ENCODE assay signal across 15 cellular contexts in the genomic region with DNA sequence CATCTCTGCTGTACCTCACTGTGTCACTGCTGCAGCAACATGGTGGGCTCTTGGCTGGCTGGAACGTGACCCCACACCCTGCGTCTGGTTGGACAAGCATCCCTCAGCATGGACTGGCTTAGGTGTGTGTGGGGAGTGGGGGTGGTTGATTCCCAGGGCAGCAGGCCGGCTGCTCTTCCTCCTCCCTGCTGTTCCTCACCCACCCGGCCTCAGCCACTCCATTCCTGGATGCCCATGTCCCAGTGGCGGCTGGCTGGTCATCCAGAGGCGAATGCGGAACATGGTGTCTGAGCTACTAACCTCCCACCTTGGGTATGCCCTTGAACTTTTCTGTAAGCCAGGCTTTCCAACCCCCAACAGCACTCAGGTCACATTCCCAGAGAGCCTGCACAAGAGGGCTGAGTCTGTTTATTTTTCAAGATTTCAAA.
DNase-seq lines count a peak whose midpoint lies in the region; ATAC-seq and TF ChIP-seq lines count a peak whose summit lies in the region.
"Had no signal": no experiment of that assay in that cellular context is flagged by ENCODE, and none has a peak within 500 bp of the region (broad histone marks: within the 10 kb centered on the region; RNA-seq: fewer than 3 reads in every experiment).

No MANE protein-coding gene starts in this region.

- DNase-seq in activated CD8-positive, alpha-beta memory T cell treated with anti-CD3 and anti-CD28 coated beads, Interleukin-2, amount 10 ng/mL, durations not matched to agents 7 days and 5 days = no peak
- no peak for DNase-seq in activated CD8-positive, alpha-beta memory T cell treated with anti-CD3 and anti-CD28 coated beads, Interleukin-2, amount 50 U/mL, for 4 hours
- DNase-seq in endothelial cell (ENCODE audit: low spot score) (no peak), naive B cell (no peak), tibial artery (no peak), 8988T (no peak)
- DNase-seq: activated T-cell treated with anti-CD3 and anti-CD28 coated beads, Interleukin-2, amount 50 U/mL, for 4 hours; aorta; stimulated activated naive CD8-positive, alpha-beta T cell treated with anti-CD3 and anti-CD28 coated beads, Interleukin-15, Interleukin-2, amounts not matched to agents 100 U/mL and 50 U/mL, for 24 hours had no signal

- peak overlapping the region; percentile 56 to 61 for H3K27ac ChIP-seq in tibial artery

- H3K4me1 Mint-ChIP-seq in activated CD8-positive, alpha-beta memory T cell treated with anti-CD3 and anti-CD28 coated beads, Interleukin-2, amount 10 ng/mL, durations not matched to agents 7 days and 5 days = peaks cover 84% of the 10 kb centered on the region
- H3K4me1 Mint-ChIP-seq in endothelial cell (ENCODE audit: unreplicated experiment) = peaks cover 71% of the 10 kb centered on the region
- peaks cover 81 to 93% (median 87%) of the 10 kb centered on the region in 3 donors for H3K4me1 Mint-ChIP-seq in naive B cell

- intact Hi-C loops in tibial artery (cut with DNase I; ENCODE audit: low total_unique reads) = loop anchor here (10.0 kb wide), 1 partner anchor 126 kb away; no protein-coding TSS in a partner anchor

- TF ChIP-seq CTCF in endothelial cell (IDR thresholded peaks at IDR 0.05; ENCODE audit: unreplicated experiment) (no peak), tibial artery (IDR thresholded peaks at IDR 0.05) (no peak)

- H3K27ac Mint-ChIP-seq in activated CD8-positive, alpha-beta memory T cell treated with anti-CD3 and anti-CD28 coated beads, Interleukin-2, amount 10 ng/mL, durations not matched to agents 7 days and 5 days = peak overlapping the region; percentile 22
- H3K27ac Mint-ChIP-seq in endothelial cell (ENCODE audit: unreplicated experiment) = peak overlapping the region; percentile 76
- peak overlapping the region; percentile 32 to 96 (median 90) for H3K27ac Mint-ChIP-seq in naive B cell
- H3K27ac Mint-ChIP-seq: dendritic cell treated with granulocyte-macrophage colony-stimulating factor and Interleukin-4, amounts not matched to agents 40 ng/mL and 50 ng/mL, for 4 days had no signal

- H3K27me3 ChIP-seq in tibial artery = no peaks in the 10 kb centered on the region

- no peaks in the 10 kb centered on the region for H3K9me3 Mint-ChIP-seq in activated CD8-positive, alpha-beta memory T cell treated with anti-CD3 and anti-CD28 coated beads, Interleukin-2, amount 10 ng/mL, durations not matched to agents 7 days and 5 days (ENCODE audit: low read depth)
- no peaks in the 10 kb centered on the region for H3K9me3 Mint-ChIP-seq in endothelial cell (ENCODE audit: unreplicated experiment)
- peaks cover 0 to 4% (median 0%) of the 10 kb centered on the region in 7 donors for H3K9me3 Mint-ChIP-seq in naive B cell
- H3K9me3 Mint-ChIP-seq: activated T-cell treated with anti-CD3 and anti-CD28 coated beads, Interleukin-2, amount 50 U/mL, for 4 hours had no signal

- H3K4me3 Mint-ChIP-seq in activated CD8-positive, alpha-beta memory T cell treated with anti-CD3 and anti-CD28 coated beads, Interleukin-2, amount 10 ng/mL, durations not matched to agents 7 days and 5 days = no peak overlapping the region
- H3K4me3 Mint-ChIP-seq in endothelial cell (ENCODE audit: unreplicated experiment) = peak overlapping the region; percentile 44
- peak overlapping the region in 1 of 8 donors; percentile 7 for H3K4me3 Mint-ChIP-seq in naive B cell
- H3K4me3 Mint-ChIP-seq: dendritic cell treated with granulocyte-macrophage colony-stimulating factor and Interleukin-4, amounts not matched to agents 40 ng/mL and 50 ng/mL, for 4 days had no signal

- H3K36me3 ChIP-seq in tibial artery = no peaks in the 10 kb centered on the region

- peaks cover 3 to 84% (median 61%) of the 10 kb centered on the region in 4 donors for H3K4me1 ChIP-seq in tibial artery

- H3K9me3 ChIP-seq in tibial artery = no peaks in the 10 kb centered on the region

- H3K4me3 ChIP-seq in tibial artery = no peak overlapping the region
- H3K4me3 ChIP-seq: lung, smooth muscle cell had no signal

- CTCF ChIA-PET in activated CD8-positive, alpha-beta memory T cell treated with anti-CD3 and anti-CD28 coated beads, Interleukin-2, amount 10 ng/mL, durations not matched to agents 7 days and 5 days (lab: Charles Lee) = interaction anchor here (1.1 to 2.2 kb wide), 5 partner anchors 8 to 90 kb away, joined by 3 to 8 read pairs (median 5); no protein-coding TSS in a partner anchor

- peaks cover 4% of the 10 kb centered on the region for H3K36me3 Mint-ChIP-seq in activated CD8-positive, alpha-beta memory T cell treated with anti-CD3 and anti-CD28 coated beads, Interleukin-2, amount 10 ng/mL, durations not matched to agents 7 days and 5 days
- peaks cover 24% of the 10 kb centered on the region for H3K36me3 Mint-ChIP-seq in endothelial cell (ENCODE audit: low read depth, unreplicated experiment)
- no peaks in the 10 kb centered on the region for H3K36me3 Mint-ChIP-seq in naive B cell

- no peak for ATAC-seq in activated CD8-positive, alpha-beta memory T cell treated with anti-CD3 and anti-CD28 coated beads, Interleukin-2, amount 10 ng/mL, durations not matched to agents 7 days and 5 days
- ATAC-seq in naive B cell (ENCODE audit: low read depth in 2 of 2) (no peak), GM18517 (IDR thresholded peaks at IDR 0.05; ENCODE audit: unreplicated experiment) (no peak), GM18520 (IDR thresholded peaks at IDR 0.05; ENCODE audit: unreplicated experiment) (no peak)
- ATAC-seq: activated T-cell treated with anti-CD3 and anti-CD28 coated beads, Interleukin-2, amount 50 U/mL, for 4 hours; esophagus mucosa; stimulated activated naive CD8-positive, alpha-beta T cell treated with anti-CD3 and anti-CD28 coated beads, Interleukin-15, Interleukin-2, amounts not matched to agents 100 U/mL and 50 U/mL, for 24 hours had no signal

- H3K27me3 Mint-ChIP-seq in activated CD8-positive, alpha-beta memory T cell treated with anti-CD3 and anti-CD28 coated beads, Interleukin-2, amount 10 ng/mL, durations not matched to agents 7 days and 5 days = no peaks in the 10 kb centered on the region
- H3K27me3 Mint-ChIP-seq in endothelial cell (ENCODE audit: unreplicated experiment) = peaks cover 18% of the 10 kb centered on the region
- no peaks in the 10 kb centered on the region for H3K27me3 Mint-ChIP-seq in naive B cell
- H3K27me3 Mint-ChIP-seq: dendritic cell treated with granulocyte-macrophage colony-stimulating factor and Interleukin-4, amounts not matched to agents 40 ng/mL and 50 ng/mL, for 4 days had no signal

Comparison
In these comparisons a context has a peak if more than half of its experiments do, and no peak if none do; other contexts are left out.
1. H3K27ac Mint-ChIP-seq: peak in every context shown above with its lines; median percentile 90 in naive B cell; 76 in endothelial cell; 22 in activated CD8-positive, alpha-beta memory T cell treated with anti-CD3 and anti-CD28 coated beads, Interleukin-2, amount 10 ng/mL, durations not matched to agents 7 days and 5 days.